Comparison of ENCODE assay signal across 1 cellular context in the genomic region with DNA sequence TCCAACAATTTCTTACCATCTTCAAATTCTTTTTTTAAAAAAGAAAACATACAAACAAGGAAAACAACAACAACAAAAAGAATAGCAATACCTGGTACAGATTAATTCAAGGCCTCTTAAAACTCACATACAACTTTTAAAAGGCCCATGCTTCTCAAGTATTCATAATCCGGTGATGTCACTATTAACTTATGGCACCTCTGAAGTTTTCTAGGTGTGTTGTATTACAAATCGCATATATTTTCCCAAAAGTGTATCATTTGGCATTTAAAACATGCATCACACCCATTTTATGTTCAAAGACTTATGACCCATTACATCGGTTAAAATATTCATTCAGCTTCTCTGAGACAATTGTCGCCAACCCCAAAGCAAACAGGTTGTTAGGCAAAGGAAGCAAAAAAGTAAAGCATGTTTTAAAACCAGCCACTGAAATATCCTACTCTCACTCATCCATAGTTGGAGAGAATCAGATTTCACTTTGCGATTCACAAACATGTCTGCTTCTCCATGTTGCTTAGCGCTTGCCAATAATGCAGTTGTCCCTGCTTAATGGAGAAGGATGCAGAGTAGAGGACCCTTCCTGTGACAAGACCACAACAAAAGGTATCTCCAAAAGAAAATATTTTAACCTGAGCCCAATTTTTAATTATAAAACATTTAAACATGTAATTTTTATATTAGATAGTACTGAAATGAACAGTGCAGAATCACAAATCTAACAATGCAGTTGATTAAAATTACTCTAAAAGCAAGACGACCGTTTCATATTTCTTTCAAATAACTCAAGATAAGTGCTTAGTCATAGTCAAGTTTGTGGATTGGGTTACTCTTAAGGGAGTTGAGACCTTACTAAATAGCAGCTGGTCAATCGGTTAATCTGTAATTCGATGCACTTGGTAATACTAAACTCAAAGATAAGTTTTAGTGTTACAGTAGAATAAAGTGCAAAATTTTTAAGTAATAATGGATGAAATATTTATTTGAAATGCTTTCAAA.
TF ChIP-seq lines count a peak whose summit lies in the region.

No MANE protein-coding gene starts in this region.

TF ChIP-seq in HEK293, 187 proteins besides CTCF, POLR2A, EP300 and RAD21 (continued from another document):
- no peak for TF ChIP-seq ZBTB21 (tag by site-specific recombination; IDR thresholded peaks at IDR 0.05)
- TF ChIP-seq ZNF677 (tag by site-specific recombination; IDR thresholded peaks at IDR 0.05): no peak
- peak; percentile 69; the same call in 1 of the 2 replicates for TF ChIP-seq ZNF10 (tag by site-specific recombination; IDR thresholded peaks at IDR 0.05)
- TF ChIP-seq ZNF692 (tag by site-specific recombination; IDR thresholded peaks at IDR 0.05): peak; percentile 26; the same call in 1 of the 2 replicates
- TF ChIP-seq ZEB2 (tag by site-specific recombination; IDR thresholded peaks at IDR 0.05): 0 out of 2 replicates have a peak, but pooled peaks have one; percentile 16
- no peak for TF ChIP-seq ZNF132 (tag by site-specific recombination; IDR thresholded peaks at IDR 0.05; ENCODE audit: borderline replicate concordance)
- peak; percentile 53; the same call in 1 of the 2 replicates for TF ChIP-seq MYNN (tag by site-specific recombination; IDR thresholded peaks at IDR 0.05; ENCODE audit: borderline replicate concordance)
- TF ChIP-seq PRDM1 (tag by site-specific recombination; IDR thresholded peaks at IDR 0.05): peak; percentile 93
- TF ChIP-seq IKZF3 (tag by site-specific recombination; IDR thresholded peaks at IDR 0.05): peak; percentile 43; the same call in 1 of the 2 replicates
- TF ChIP-seq ZNF335 (tag by site-specific recombination; conservative IDR thresholded peaks at IDR 0.05): 0 out of 2 replicates have a peak, but pooled peaks have one; percentile 32
- 0 out of 2 replicates have a peak, but pooled peaks have one; percentile 23 for TF ChIP-seq KLF10 (tag by site-specific recombination; IDR thresholded peaks at IDR 0.05)
- no peak for TF ChIP-seq ZBTB20 (tag by site-specific recombination; IDR thresholded peaks at IDR 0.05)
- TF ChIP-seq HOXC10 (CRISPR knock-in tag; IDR thresholded peaks at IDR 0.05): no peak
- peak; percentile 29; the same call in 1 of the 2 replicates for TF ChIP-seq YY1 (tag by site-specific recombination; IDR thresholded peaks at IDR 0.05)
